19 cellular contexts compared by ENCODE assay signal in genomic region chr10:767211-767610, GRCh38.
DNase-seq lines count a peak whose midpoint lies in the region; ATAC-seq and TF ChIP-seq lines count a peak whose summit lies in the region.
"Had no signal": no experiment of that assay in that cellular context is flagged by ENCODE, and none has a peak within 500 bp of the region (broad histone marks: within the 10 kb centered on the region; RNA-seq: fewer than 3 reads in every experiment).

No MANE protein-coding gene starts in this region.

- peak; percentile 96 for DNase-seq in DMS 273 (lab: John Stamatoyannopoulos, UW; ENCODE audit: unreplicated experiment)
- peak; percentile 90 for DNase-seq in DMS53 (lab: John Stamatoyannopoulos, UW)
- DNase-seq in NCI-H446 treated with DMSO at 0.1 percent for 48 hours (lab: John Stamatoyannopoulos, UW), result peak; percentile 40
- DNase-seq in epithelial cell of proximal tubule (ENCODE audit: low read depth), result peak; percentile 52
- no peak for DNase-seq in GF-D8 (lab: John Stamatoyannopoulos, UW)
- DNase-seq in lower lobe of right lung, result no peak
- DNase-seq in iPS-NIHi11 (ENCODE audit: low spot score), result no peak
- DNase-seq: ACHN, AML-193, Caco-2, DMS79, HCEC 1CT, KBM-7, NCI-H1048, NCI-H1436 treated with DMSO at 0.1 percent for 48 hours, NCI-H2107, NCI-H510A treated with DMSO at 0.1 percent for 48 hours, PC-9 had no signal

- H3K36me3 ChIP-seq in lower lobe of right lung, result no peaks in the 10 kb centered on the region

- H3K9me3 ChIP-seq in lower lobe of right lung, result peaks cover 4% of the 10 kb centered on the region

- H3K4me3 ChIP-seq in epithelial cell of proximal tubule (ENCODE audit: low read depth, low read length) (no peak overlapping the region), lower lobe of right lung (no peak overlapping the region)
- H3K4me3 ChIP-seq: PC-9, SK-N-MC had no signal

- no peaks in the 10 kb centered on the region for H3K27me3 ChIP-seq in lower lobe of right lung (ENCODE audit: low read depth)

- TF ChIP-seq CTCF in epithelial cell of proximal tubule (conservative IDR thresholded peaks at IDR 0.05; ENCODE audit: low read depth, low read length), result no peak
- no peak for TF ChIP-seq CTCF in lower lobe of right lung (IDR thresholded peaks at IDR 0.05)

- H3K4me1 ChIP-seq in lower lobe of right lung, result no peaks in the 10 kb centered on the region
- H3K4me1 ChIP-seq: Caco-2 had no signal

- intact Hi-C loops in lower lobe of right lung (cut with DNase I), result no loop called here

- no peak for ATAC-seq in lower lobe of right lung

- no peak overlapping the region for H3K27ac ChIP-seq in lower lobe of right lung
- H3K27ac ChIP-seq: PC-9, SK-N-MC had no signal

Comparison
In these comparisons a context has a peak if more than half of its experiments do, and no peak if none do; other contexts are left out.
1. DNase-seq: peak in DMS 273 (single experiment), DMS53 (single experiment), NCI-H446 treated with DMSO at 0.1 percent for 48 hours (single experiment) and epithelial cell of proximal tubule (single experiment); none in GF-D8 (single experiment), lower lobe of right lung (single experiment) and iPS-NIHi11 (single experiment).